18 cellular contexts compared by ENCODE assay signal in genomic region chr1:234427950-234428646, GRCh38. TPM values are rescaled to one million over a fixed set of nuclear protein-coding genes. Genes with fewer than 3 reads are reported as not detected.
DNase-seq lines count a peak whose midpoint lies in the region; ATAC-seq and TF ChIP-seq lines count a peak whose summit lies in the region.
"Had no signal": no experiment of that assay in that cellular context is flagged by ENCODE, and none has a peak within 500 bp of the region (broad histone marks: within the 10 kb centered on the region; RNA-seq: fewer than 3 reads in every experiment).

No MANE protein-coding gene starts in this region.

- H3K27me3 ChIP-seq in mesendoderm (ENCODE audit: insufficient read depth, low read length, poor library complexity), result no peaks in the 10 kb centered on the region

- WGBS in mesendoderm (ENCODE audit: extremely low coverage, insufficient coverage, low lambda C conversion rate), result no CpG with 5 or more reads among the region's 8 CpGs

- no peak overlapping the region for H3K9ac ChIP-seq in mesendoderm (ENCODE audit: low read length)

- no peak overlapping the region for H3K4me3 ChIP-seq in mesendoderm (ENCODE audit: low read length)
- H3K4me3 ChIP-seq: HAP-1 had no signal

- ATAC-seq in WTC11, result no peak
- ATAC-seq in left cardiac atrium, result no peak
- ATAC-seq in HG03139 (IDR thresholded peaks at IDR 0.05; ENCODE audit: unreplicated experiment), result no peak
- ATAC-seq: CD8-positive, alpha-beta T cell had no signal

- no peaks in the 10 kb centered on the region for H3K79me2 ChIP-seq in mesendoderm (ENCODE audit: control insufficient read depth, insufficient read depth, low read length)

- no peak overlapping the region for H2BK5ac ChIP-seq in mesendoderm (ENCODE audit: low read length)

- H3K27ac Mint-ChIP-seq in WTC11, result no peak overlapping the region
- H3K27ac Mint-ChIP-seq: CD14-positive monocyte; CD8-positive, alpha-beta T cell; HFFc6 had no signal

- DNase-seq in ELF-1 (ENCODE audit: low read depth, low spot score) (peak; percentile 6), WTC11 (ENCODE audit: low spot score) (no peak), dermis blood vessel endothelial cell (peak; percentile 13), lung microvascular endothelial cell (ENCODE audit: low read depth in 2 of 2) (peak; percentile 6 to 72), left cardiac atrium (no peak), mesendoderm (no peak), RWPE1 (ENCODE audit: low spot score) (no peak)
- DNase-seq: CD8-positive, alpha-beta T cell; COR-L47; DMS153; DND-41; GF-D8; HFFc6 had no signal

- H3K4me3 Mint-ChIP-seq in WTC11, result no peak overlapping the region
- H3K4me3 Mint-ChIP-seq: CD14-positive monocyte; CD8-positive, alpha-beta T cell; HFFc6 had no signal

- H3K27ac ChIP-seq in mesendoderm (ENCODE audit: low read depth, low read length) (no peak overlapping the region), RWPE1 (no peak overlapping the region)
- H3K27ac ChIP-seq: 22Rv1, HL-60 had no signal

- no peak overlapping the region for H3K18ac ChIP-seq in mesendoderm (ENCODE audit: low read length)

- TF ChIP-seq CTCF in WTC11 (IDR thresholded peaks at IDR 0.05) (no peak), RWPE1 (conservative IDR thresholded peaks at IDR 0.05; ENCODE audit: low read depth) (no peak)

- peaks cover 34% of the 10 kb centered on the region for H3K36me3 Mint-ChIP-seq in WTC11

- H4K8ac ChIP-seq in mesendoderm (ENCODE audit: low read depth, low read length), result no peak overlapping the region

- H3K4ac ChIP-seq in mesendoderm (ENCODE audit: low read depth, low read length), result no peak overlapping the region

- H2BK120ac ChIP-seq in mesendoderm (ENCODE audit: low read depth, low read length), result no peak overlapping the region

- no peaks in the 10 kb centered on the region for H3K9me3 Mint-ChIP-seq in WTC11
- H3K9me3 Mint-ChIP-seq: CD14-positive monocyte; CD8-positive, alpha-beta T cell; HFFc6 had no signal

- POLR2A ChIA-PET in WTC11 (lab: Charles Lee) (no interaction called here), RWPE1 (lab: Yijun Ruan, JAX; ENCODE audit: low non-redundant PET) (no interaction called here)

- no peaks in the 10 kb centered on the region for H3K4me1 ChIP-seq in mesendoderm (ENCODE audit: control insufficient read depth, low read depth, low read length)
- H3K4me1 ChIP-seq: HAP-1 had no signal

- no peak overlapping the region for H2BK15ac ChIP-seq in mesendoderm (replicated peaks; ENCODE audit: low read depth)

- intact Hi-C loops in left cardiac atrium (cut with DNase I), result no loop called here

- peaks cover 2% of the 10 kb centered on the region for H3K36me3 ChIP-seq in mesendoderm (ENCODE audit: control insufficient read depth, insufficient read depth, low read length)

- H3K4me1 Mint-ChIP-seq in WTC11, result peaks cover 4% of the 10 kb centered on the region

- H4K5ac ChIP-seq in mesendoderm (ENCODE audit: low read length), result no peak overlapping the region

- H2AK5ac ChIP-seq in mesendoderm (ENCODE audit: low read length), result no peak overlapping the region

- H3K56ac ChIP-seq in mesendoderm (ENCODE audit: low read length), result no peak overlapping the region

- CTCF ChIA-PET in WTC11 (lab: Charles Lee) (no interaction called here), RWPE1 (lab: Yijun Ruan, JAX) (no interaction called here)

- no peaks in the 10 kb centered on the region for H3K79me1 ChIP-seq in mesendoderm (ENCODE audit: low read length)

- no peak overlapping the region for H3K23ac ChIP-seq in mesendoderm (ENCODE audit: low read length)

- no peak overlapping the region for H3K4me2 ChIP-seq in mesendoderm (ENCODE audit: low read length)

- H3K27me3 Mint-ChIP-seq in WTC11 (ENCODE audit: low read depth), result no peaks in the 10 kb centered on the region

TF ChIP-seq in WTC11, 78 proteins besides CTCF, POLR2A, EP300 and RAD21:
- TF ChIP-seq, protein P1, sequence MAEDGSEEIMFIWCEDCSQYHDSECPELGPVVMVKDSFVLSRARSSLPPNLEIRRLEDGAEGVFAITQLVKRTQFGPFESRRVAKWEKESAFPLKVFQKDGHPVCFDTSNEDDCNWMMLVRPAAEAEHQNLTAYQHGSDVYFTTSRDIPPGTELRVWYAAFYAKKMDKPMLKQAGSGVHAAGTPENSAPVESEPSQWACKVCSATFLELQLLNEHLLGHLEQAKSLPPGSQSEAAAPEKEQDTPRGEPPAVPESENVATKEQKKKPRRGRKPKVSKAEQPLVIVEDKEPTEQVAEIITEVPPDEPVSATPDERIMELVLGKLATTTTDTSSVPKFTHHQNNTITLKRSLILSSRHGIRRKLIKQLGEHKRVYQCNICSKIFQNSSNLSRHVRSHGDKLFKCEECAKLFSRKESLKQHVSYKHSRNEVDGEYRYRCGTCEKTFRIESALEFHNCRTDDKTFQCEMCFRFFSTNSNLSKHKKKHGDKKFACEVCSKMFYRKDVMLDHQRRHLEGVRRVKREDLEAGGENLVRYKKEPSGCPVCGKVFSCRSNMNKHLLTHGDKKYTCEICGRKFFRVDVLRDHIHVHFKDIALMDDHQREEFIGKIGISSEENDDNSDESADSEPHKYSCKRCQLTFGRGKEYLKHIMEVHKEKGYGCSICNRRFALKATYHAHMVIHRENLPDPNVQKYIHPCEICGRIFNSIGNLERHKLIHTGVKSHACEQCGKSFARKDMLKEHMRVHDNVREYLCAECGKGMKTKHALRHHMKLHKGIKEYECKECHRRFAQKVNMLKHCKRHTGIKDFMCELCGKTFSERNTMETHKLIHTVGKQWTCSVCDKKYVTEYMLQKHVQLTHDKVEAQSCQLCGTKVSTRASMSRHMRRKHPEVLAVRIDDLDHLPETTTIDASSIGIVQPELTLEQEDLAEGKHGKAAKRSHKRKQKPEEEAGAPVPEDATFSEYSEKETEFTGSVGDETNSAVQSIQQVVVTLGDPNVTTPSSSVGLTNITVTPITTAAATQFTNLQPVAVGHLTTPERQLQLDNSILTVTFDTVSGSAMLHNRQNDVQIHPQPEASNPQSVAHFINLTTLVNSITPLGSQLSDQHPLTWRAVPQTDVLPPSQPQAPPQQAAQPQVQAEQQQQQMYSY (CRISPR knock-in tag; IDR thresholded peaks at IDR 0.05), result peak; percentile 44; the same call in 1 of the 2 replicates
- no peak for TF ChIP-seq TP53 (CRISPR knock-in tag; IDR thresholded peaks at IDR 0.05)

RNA-seq across cellular contexts. Expression of gene TARBP1, which starts 50.9 kb away (rescaled TPM):
- 24.0 to 27.6 TPM (median 27.3 TPM) in 3 replicates for total RNA-seq in WTC11 (2021)
- 16.7 and 23.3 TPM in 2 replicates for total RNA-seq in dermis blood vessel endothelial cell
- 10.7 and 13.5 TPM in 2 replicates for total RNA-seq in lung microvascular endothelial cell
- total RNA-seq in left cardiac atrium, result 10 to 100 TPM in 1 of 2 donors, 1 to 10 TPM in 1; 9.6 to 10.1 TPM
- 10.7 TPM for polyA plus RNA-seq in mesendoderm (2013, experiment 1 of 2)
- 11.7 TPM for polyA plus RNA-seq in mesendoderm (2013, experiment 2 of 2)

RNA-seq across cellular contexts. Expression of gene COA6, which starts 54.8 kb away (rescaled TPM):
- 41.6 to 47.9 TPM (median 44.3 TPM) in 3 replicates for total RNA-seq in WTC11 (2021)
- total RNA-seq in dermis blood vessel endothelial cell, result 13.7 and 20.3 TPM in 2 replicates
- total RNA-seq in lung microvascular endothelial cell, result 14.8 and 18.1 TPM in 2 replicates
- total RNA-seq in left cardiac atrium, result 10 to 100 TPM; 30.8 to 37.8 TPM
- 59.5 TPM for polyA plus RNA-seq in mesendoderm (2013, experiment 1 of 2)
- polyA plus RNA-seq in mesendoderm (2013, experiment 2 of 2), result 58.5 TPM

Comparison
In these comparisons a context has a peak if more than half of its experiments do, and no peak if none do; other contexts are left out.
1. DNase-seq: peak in ELF-1 (single experiment), dermis blood vessel endothelial cell (single experiment) and lung microvascular endothelial cell (2 of 2); none in WTC11 (single experiment), left cardiac atrium (single experiment), mesendoderm (single experiment) and RWPE1 (single experiment).